17 cellular contexts compared by ENCODE assay signal in genomic region chr3:100957407-100958100, GRCh38. TPM values are rescaled to one million over a fixed set of nuclear protein-coding genes. Genes with fewer than 3 reads are reported as not detected.
A peak's percentile ranks its signal among the peaks of the same experiment; 100 is the strongest.
DNase-seq lines count a peak whose midpoint lies in the region; TF ChIP-seq lines count a peak whose summit lies in the region.
"Had no signal": no experiment of that assay in that cellular context is flagged by ENCODE, and none has a peak within 500 bp of the region (broad histone marks: within the 10 kb centered on the region; RNA-seq: fewer than 3 reads in every experiment).

No MANE protein-coding gene starts in this region.

- peaks cover 5% of the 10 kb centered on the region for H3K9me3 ChIP-seq in osteoblast (ENCODE audit: low read depth, low read length)
- H3K9me3 ChIP-seq: SJSA1 had no signal

- H3K4me2 ChIP-seq in osteoblast (ENCODE audit: insufficient read depth, low read length) = peak overlapping the region; percentile 22
- H3K4me2 ChIP-seq: A549, GM23338 had no signal

- no peak overlapping the region for H3K4me3 ChIP-seq in ACC112 (ENCODE audit: low read depth, low read length)
- no peak overlapping the region for H3K4me3 ChIP-seq in fibroblast of villous mesenchyme (ENCODE audit: low read depth, low read length)
- H3K4me3 ChIP-seq in osteoblast (ENCODE audit: insufficient read depth, low read length) = no peak overlapping the region
- H3K4me3 ChIP-seq: A549, GM23338, SJSA1, upper lobe of left lung had no signal

- H3K36me3 ChIP-seq in ACC112 (ENCODE audit: insufficient read depth, low read length) (peaks cover 14% of the 10 kb centered on the region), osteoblast (ENCODE audit: insufficient read depth, low read length) (peaks cover 5% of the 10 kb centered on the region)
- H3K36me3 ChIP-seq: SJSA1, upper lobe of left lung had no signal

- peak; percentile 41 for DNase-seq in NCI-H226
- DNase-seq in fibroblast of villous mesenchyme (ENCODE audit: low read depth) = peak; percentile 51
- DNase-seq in osteoblast (ENCODE audit: insufficient read length, low spot score, missing footprints) = peak; percentile 87
- DNase-seq in cerebellar nuclear complex (lab: John Stamatoyannopoulos, UW) = no peak
- no peak for DNase-seq in HK-2 (ENCODE audit: unreplicated experiment)
- no peak for DNase-seq in activated naive CD4-positive, alpha-beta T cell (lab: John Stamatoyannopoulos, UW)
- no peak for DNase-seq in stimulated activated CD4-positive, alpha-beta T cell treated with anti-CD3 and anti-CD28 coated beads, Interleukin-15, amount 100 ng/mL, for 24 hours
- DNase-seq: activated CD4-positive, alpha-beta memory T cell treated with anti-CD3 and anti-CD28 coated beads, Interleukin-2, amount 10 ng/mL, durations not matched to agents 7 days and 5 days; effector CD4-positive, alpha-beta T cell; KBM-7; NCI-H1105 treated with DMSO at 0.1 percent for 48 hours; stimulated activated CD4-positive, alpha-beta T cell treated with anti-CD3 and anti-CD28 coated beads, Interleukin-4, amount 100 ng/mL, for 1 hour; upper lobe of left lung had no signal

- H2AFZ ChIP-seq in ACC112 (ENCODE audit: low read length, unreplicated experiment) = no peak overlapping the region
- peak overlapping the region; percentile 32 for H2AFZ ChIP-seq in osteoblast (ENCODE audit: low read length)
- H2AFZ ChIP-seq: GM23338 had no signal

- H3K79me2 ChIP-seq in ACC112 (ENCODE audit: control insufficient read depth, insufficient read depth, low read length, unreplicated experiment) (no peaks in the 10 kb centered on the region), osteoblast (ENCODE audit: insufficient read depth, low read length) (peaks cover 69% of the 10 kb centered on the region)

- H3K4me1 ChIP-seq in ACC112 (ENCODE audit: control insufficient read depth, insufficient read depth, low read length, unreplicated experiment) (peaks cover 36% of the 10 kb centered on the region), osteoblast (ENCODE audit: insufficient read depth, low read length) (peaks cover 38% of the 10 kb centered on the region)
- H3K4me1 ChIP-seq: A549, SJSA1 had no signal

- H3K27ac ChIP-seq in ACC112 (ENCODE audit: low read depth, low read length) (peak overlapping the region; percentile 44), osteoblast (ENCODE audit: low read depth, low read length) (peak overlapping the region; percentile 79)
- H3K27ac ChIP-seq: A549, SJSA1 had no signal

- H4K20me1 ChIP-seq in osteoblast (ENCODE audit: insufficient read depth, low read length) = no peaks in the 10 kb centered on the region

- no peaks in the 10 kb centered on the region for H3K27me3 ChIP-seq in ACC112 (ENCODE audit: insufficient read depth, low read length)
- H3K27me3 ChIP-seq in osteoblast (ENCODE audit: insufficient read depth, low read length) = no peaks in the 10 kb centered on the region
- H3K27me3 ChIP-seq: SJSA1, upper lobe of left lung had no signal

- no peak for TF ChIP-seq CTCF in fibroblast of villous mesenchyme (IDR thresholded peaks at IDR 0.05; ENCODE audit: insufficient read depth, low read depth, low read length)
- TF ChIP-seq CTCF in osteoblast (IDR thresholded peaks at IDR 0.05; ENCODE audit: extremely low read depth, low read depth, low read length) = no peak

RNA-seq across cellular contexts. Expression of gene ABI3BP, which starts 35.7 kb away (rescaled TPM):
- total RNA-seq in fibroblast of villous mesenchyme (4.2 and 7.8 TPM in 2 replicates), osteoblast (130 and 183 TPM in 2 replicates)
- total RNA-seq: activated CD4-positive, alpha-beta memory T cell treated with anti-CD3 and anti-CD28 coated beads, Interleukin-2, amount 10 ng/mL, durations not matched to agents 7 days and 5 days had no signal

Comparison
In these comparisons a context has a peak if more than half of its experiments do, and no peak if none do; other contexts are left out.
1. DNase-seq: peak in NCI-H226 (single experiment), fibroblast of villous mesenchyme (single experiment) and osteoblast (single experiment); none in cerebellar nuclear complex (0 of 2), HK-2 (single experiment), activated naive CD4-positive, alpha-beta T cell (0 of 4) and stimulated activated CD4-positive, alpha-beta T cell treated with anti-CD3 and anti-CD28 coated beads, Interleukin-15, amount 100 ng/mL, for 24 hours (single experiment).
2. RNA of gene ABI3BP, which starts 35.7 kb away (total RNA-seq): 130 to 183 TPM in osteoblast; 4.2 to 7.8 TPM in fibroblast of villous mesenchyme; every median in the first group is over 10 times any median in the second.